In genomic region chr2:98601532-98602132, GRCh38 we compare ENCODE assay signal across 8 cellular contexts. TPM values are rescaled to one million over a fixed set of nuclear protein-coding genes. Genes with fewer than 3 reads are reported as not detected.
DNase-seq lines count a peak whose midpoint lies in the region; ATAC-seq and TF ChIP-seq lines count a peak whose summit lies in the region.

No MANE protein-coding gene starts in this region.

- H3K4me1 ChIP-seq in NT2/D1 (ENCODE audit: insufficient read depth, insufficient read length) (no peaks in the 10 kb centered on the region), mesendoderm (ENCODE audit: control insufficient read depth, low read depth, low read length) (no peaks in the 10 kb centered on the region)

- H3K36me3 ChIP-seq in NT2/D1 (ENCODE audit: insufficient read depth, insufficient read length, low read length) (peaks cover 75% of the 10 kb centered on the region), mesendoderm (ENCODE audit: control insufficient read depth, insufficient read depth, low read length) (peaks cover 4% of the 10 kb centered on the region)

- H3K9ac ChIP-seq in NT2/D1 (ENCODE audit: insufficient read length, low read depth) = no peak overlapping the region
- H3K9ac ChIP-seq in mesendoderm (ENCODE audit: low read length) = no peak overlapping the region

- peak; percentile 90 for TF ChIP-seq CTCF in choroid plexus epithelial cell (conservative IDR thresholded peaks at IDR 0.05; ENCODE audit: low read depth, low read length)

- no peak overlapping the region for H4K5ac ChIP-seq in mesendoderm (ENCODE audit: low read length)

- H3K4me2 ChIP-seq in mesendoderm (ENCODE audit: low read length) = no peak overlapping the region

- no peak overlapping the region for H3K18ac ChIP-seq in mesendoderm (ENCODE audit: low read length)

- no peak overlapping the region for H3K27ac Mint-ChIP-seq in stimulated activated naive CD8-positive, alpha-beta T cell treated with anti-CD3 and anti-CD28 coated beads, Interleukin-15, amount 100 ng/mL, for 72 hours

- no peak overlapping the region for H3K56ac ChIP-seq in mesendoderm (ENCODE audit: low read length)

- no peak overlapping the region for H3K27ac ChIP-seq in mesendoderm (ENCODE audit: low read depth, low read length)

- H2AK5ac ChIP-seq in mesendoderm (ENCODE audit: low read length) = no peak overlapping the region

- no CpG with 5 or more reads among the region's 3 CpGs for WGBS in mesendoderm (ENCODE audit: extremely low coverage, insufficient coverage, low lambda C conversion rate)

- peaks cover 15% of the 10 kb centered on the region for H3K79me2 ChIP-seq in mesendoderm (ENCODE audit: control insufficient read depth, insufficient read depth, low read length)

- H3K27me3 ChIP-seq in NT2/D1 (ENCODE audit: insufficient read depth, insufficient read length) (no peaks in the 10 kb centered on the region), mesendoderm (ENCODE audit: insufficient read depth, low read length, poor library complexity) (no peaks in the 10 kb centered on the region)

- no peak overlapping the region for H4K8ac ChIP-seq in mesendoderm (ENCODE audit: low read depth, low read length)

- H3K9me3 Mint-ChIP-seq in stimulated activated naive CD8-positive, alpha-beta T cell treated with anti-CD3 and anti-CD28 coated beads, Interleukin-15, amount 100 ng/mL, for 72 hours = no peaks in the 10 kb centered on the region

- DNase-seq in stimulated activated naive CD8-positive, alpha-beta T cell treated with anti-CD3 and anti-CD28 coated beads, Interleukin-15, amount 100 ng/mL, for 72 hours = peak; percentile 25 to 27
- no peak for DNase-seq in stimulated activated naive CD8-positive, alpha-beta T cell treated with anti-CD3 and anti-CD28 coated beads, Interleukin-15, Interleukin-2, amounts not matched to agents 100 U/mL and 50 U/mL, for 24 hours
- peak; percentile 35 for DNase-seq in NT2/D1 (ENCODE audit: low read depth, low spot score)
- peak; percentile 75 for DNase-seq in choroid plexus epithelial cell (ENCODE audit: low read depth)
- peak; percentile 79 for DNase-seq in mesendoderm
- no peak for DNase-seq in NCI-H1092 (lab: John Stamatoyannopoulos, UW)
- no peak for DNase-seq in activated CD4-positive, CD25-positive, alpha-beta regulatory T cell treated with anti-CD3 and anti-CD28 coated beads, Interleukin-2, amount 50 U/mL, for 72 hours

- ATAC-seq in stimulated activated naive CD8-positive, alpha-beta T cell treated with anti-CD3 and anti-CD28 coated beads, Interleukin-15, amount 100 ng/mL, for 72 hours = peak; percentile 82
- ATAC-seq in stimulated activated naive CD8-positive, alpha-beta T cell treated with anti-CD3 and anti-CD28 coated beads, Interleukin-15, Interleukin-2, amounts not matched to agents 100 U/mL and 50 U/mL, for 24 hours = no peak
- ATAC-seq in HG02973 (IDR thresholded peaks at IDR 0.05; ENCODE audit: unreplicated experiment) = peak; percentile 81

- no peak overlapping the region for H2BK5ac ChIP-seq in mesendoderm (ENCODE audit: low read length)

- H2BK15ac ChIP-seq in mesendoderm (replicated peaks; ENCODE audit: low read depth) = no peak overlapping the region

- H3K79me1 ChIP-seq in mesendoderm (ENCODE audit: low read length) = peaks cover 17% of the 10 kb centered on the region

- H3K4ac ChIP-seq in mesendoderm (ENCODE audit: low read depth, low read length) = no peak overlapping the region

- H3K4me3 Mint-ChIP-seq in stimulated activated naive CD8-positive, alpha-beta T cell treated with anti-CD3 and anti-CD28 coated beads, Interleukin-15, amount 100 ng/mL, for 72 hours = no peak overlapping the region

- no peak overlapping the region for H2BK120ac ChIP-seq in mesendoderm (ENCODE audit: low read depth, low read length)

- H3K23ac ChIP-seq in mesendoderm (ENCODE audit: low read length) = no peak overlapping the region

- H3K4me1 Mint-ChIP-seq in stimulated activated naive CD8-positive, alpha-beta T cell treated with anti-CD3 and anti-CD28 coated beads, Interleukin-15, amount 100 ng/mL, for 72 hours = peaks cover 29% of the 10 kb centered on the region

- H3K4me3 ChIP-seq in NT2/D1 (ENCODE audit: insufficient read length, low read depth) (no peak overlapping the region), choroid plexus epithelial cell (ENCODE audit: low read depth, low read length) (no peak overlapping the region), mesendoderm (ENCODE audit: low read length) (no peak overlapping the region)

- no peaks in the 10 kb centered on the region for H3K9me3 ChIP-seq in NT2/D1 (ENCODE audit: insufficient read depth, low read length)

- no peaks in the 10 kb centered on the region for H3K27me3 Mint-ChIP-seq in stimulated activated naive CD8-positive, alpha-beta T cell treated with anti-CD3 and anti-CD28 coated beads, Interleukin-15, amount 100 ng/mL, for 72 hours

RNA-seq across cellular contexts. Expression of gene COA5, which starts 6.7 kb away (rescaled TPM):
- 30.2 TPM for polyA plus RNA-seq in mesendoderm (2013, experiment 1 of 2)
- 29.8 TPM for polyA plus RNA-seq in mesendoderm (2013, experiment 2 of 2)

RNA-seq across cellular contexts. Expression of gene UNC50, which starts 6.8 kb away (rescaled TPM):
- polyA plus RNA-seq in mesendoderm (2013, experiment 1 of 2) = 56.6 TPM
- 54.3 TPM for polyA plus RNA-seq in mesendoderm (2013, experiment 2 of 2)

Comparison
In these comparisons a context has a peak if more than half of its experiments do, and no peak if none do; other contexts are left out.
1. DNase-seq: peak in stimulated activated naive CD8-positive, alpha-beta T cell treated with anti-CD3 and anti-CD28 coated beads, Interleukin-15, amount 100 ng/mL, for 72 hours (2 of 2), NT2/D1 (single experiment), choroid plexus epithelial cell (single experiment) and mesendoderm (single experiment); none in stimulated activated naive CD8-positive, alpha-beta T cell treated with anti-CD3 and anti-CD28 coated beads, Interleukin-15, Interleukin-2, amounts not matched to agents 100 U/mL and 50 U/mL, for 24 hours (single experiment), NCI-H1092 (single experiment) and activated CD4-positive, CD25-positive, alpha-beta regulatory T cell treated with anti-CD3 and anti-CD28 coated beads, Interleukin-2, amount 50 U/mL, for 72 hours (single experiment).